1 cellular context compared by ENCODE assay signal in the genomic region with DNA sequence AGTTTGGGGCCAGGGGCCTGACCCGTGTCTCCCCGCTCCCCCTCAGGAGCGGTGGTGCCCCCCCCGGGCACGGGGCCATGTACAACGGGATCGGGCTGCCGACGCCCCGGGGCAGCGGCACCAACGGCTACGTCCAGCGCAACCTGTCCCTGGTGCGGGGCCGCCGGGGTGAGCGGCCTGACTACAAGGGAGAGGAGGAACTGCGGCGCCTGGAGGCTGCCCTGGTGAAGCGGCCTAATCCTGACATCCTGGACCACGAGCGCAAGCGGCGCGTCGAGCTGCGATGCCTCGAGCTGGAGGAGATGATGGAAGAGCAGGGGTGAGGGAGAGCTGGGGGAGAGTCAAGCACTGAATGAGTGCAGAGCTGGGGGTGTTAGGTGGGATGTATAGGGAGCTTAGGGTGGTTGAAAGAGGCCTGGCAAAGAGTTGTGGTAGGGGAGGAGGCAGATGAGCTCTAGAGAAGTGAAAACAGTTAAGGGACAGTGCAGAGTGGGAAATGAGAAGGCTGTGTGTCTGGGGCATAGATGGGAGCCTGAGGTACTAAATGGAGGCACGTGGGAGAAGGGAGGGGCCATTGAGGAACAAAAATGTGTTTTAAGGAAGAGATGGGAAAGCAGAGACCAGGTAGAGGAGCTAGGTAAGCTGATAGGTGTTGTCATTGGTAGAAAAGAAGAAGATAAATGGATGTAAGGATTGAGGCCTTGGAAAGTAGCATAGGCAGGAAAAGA.
A peak's percentile ranks its signal among the peaks of the same experiment; 100 is the strongest.
TF ChIP-seq lines count a peak whose summit lies in the region.

No MANE protein-coding gene starts in this region.

TF ChIP-seq in K562, 482 proteins besides CTCF, POLR2A, EP300 and RAD21:
- TF ChIP-seq, protein P1, sequence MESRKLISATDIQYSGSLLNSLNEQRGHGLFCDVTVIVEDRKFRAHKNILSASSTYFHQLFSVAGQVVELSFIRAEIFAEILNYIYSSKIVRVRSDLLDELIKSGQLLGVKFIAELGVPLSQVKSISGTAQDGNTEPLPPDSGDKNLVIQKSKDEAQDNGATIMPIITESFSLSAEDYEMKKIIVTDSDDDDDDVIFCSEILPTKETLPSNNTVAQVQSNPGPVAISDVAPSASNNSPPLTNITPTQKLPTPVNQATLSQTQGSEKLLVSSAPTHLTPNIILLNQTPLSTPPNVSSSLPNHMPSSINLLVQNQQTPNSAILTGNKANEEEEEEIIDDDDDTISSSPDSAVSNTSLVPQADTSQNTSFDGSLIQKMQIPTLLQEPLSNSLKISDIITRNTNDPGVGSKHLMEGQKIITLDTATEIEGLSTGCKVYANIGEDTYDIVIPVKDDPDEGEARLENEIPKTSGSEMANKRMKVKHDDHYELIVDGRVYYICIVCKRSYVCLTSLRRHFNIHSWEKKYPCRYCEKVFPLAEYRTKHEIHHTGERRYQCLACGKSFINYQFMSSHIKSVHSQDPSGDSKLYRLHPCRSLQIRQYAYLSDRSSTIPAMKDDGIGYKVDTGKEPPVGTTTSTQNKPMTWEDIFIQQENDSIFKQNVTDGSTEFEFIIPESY (CRISPR knock-in tag; IDR thresholded peaks at IDR 0.05) = peak; percentile 35; the same call in 1 of the 2 replicates
- TF ChIP-seq, protein P2, sequence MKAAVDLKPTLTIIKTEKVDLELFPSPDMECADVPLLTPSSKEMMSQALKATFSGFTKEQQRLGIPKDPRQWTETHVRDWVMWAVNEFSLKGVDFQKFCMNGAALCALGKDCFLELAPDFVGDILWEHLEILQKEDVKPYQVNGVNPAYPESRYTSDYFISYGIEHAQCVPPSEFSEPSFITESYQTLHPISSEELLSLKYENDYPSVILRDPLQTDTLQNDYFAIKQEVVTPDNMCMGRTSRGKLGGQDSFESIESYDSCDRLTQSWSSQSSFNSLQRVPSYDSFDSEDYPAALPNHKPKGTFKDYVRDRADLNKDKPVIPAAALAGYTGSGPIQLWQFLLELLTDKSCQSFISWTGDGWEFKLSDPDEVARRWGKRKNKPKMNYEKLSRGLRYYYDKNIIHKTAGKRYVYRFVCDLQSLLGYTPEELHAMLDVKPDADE (conservative IDR thresholded peaks at IDR 0.05; ENCODE audit: control insufficient read depth, low read depth, low read length) = 0 out of 2 replicates have a peak, but pooled peaks have one; percentile 13
- TF ChIP-seq KLF16 (IDR thresholded peaks at IDR 0.05) = no peak
- no peak for TF ChIP-seq CCAR2 (IDR thresholded peaks at IDR 0.05; ENCODE audit: low read depth, low read length)
- TF ChIP-seq POLR2G (IDR thresholded peaks at IDR 0.05; ENCODE audit: low read depth, low read length) = peak; percentile 58
- TF ChIP-seq ZFP36 (IDR thresholded peaks at IDR 0.05; ENCODE audit: low read depth, low read length, partially characterized antibody) = no peak
- no peak for TF ChIP-seq MCM3 (IDR thresholded peaks at IDR 0.05)
- peak; percentile 42; the same call in 1 of the 2 replicates for TF ChIP-seq SUPT5H (IDR thresholded peaks at IDR 0.05)
- peak; percentile 76 for TF ChIP-seq PRPF4 (IDR thresholded peaks at IDR 0.05; ENCODE audit: insufficient read depth, low read depth, low read length, poor library complexity, severe bottlenecking)
- no peak for TF ChIP-seq KHSRP (IDR thresholded peaks at IDR 0.05)
- TF ChIP-seq, protein P3, sequence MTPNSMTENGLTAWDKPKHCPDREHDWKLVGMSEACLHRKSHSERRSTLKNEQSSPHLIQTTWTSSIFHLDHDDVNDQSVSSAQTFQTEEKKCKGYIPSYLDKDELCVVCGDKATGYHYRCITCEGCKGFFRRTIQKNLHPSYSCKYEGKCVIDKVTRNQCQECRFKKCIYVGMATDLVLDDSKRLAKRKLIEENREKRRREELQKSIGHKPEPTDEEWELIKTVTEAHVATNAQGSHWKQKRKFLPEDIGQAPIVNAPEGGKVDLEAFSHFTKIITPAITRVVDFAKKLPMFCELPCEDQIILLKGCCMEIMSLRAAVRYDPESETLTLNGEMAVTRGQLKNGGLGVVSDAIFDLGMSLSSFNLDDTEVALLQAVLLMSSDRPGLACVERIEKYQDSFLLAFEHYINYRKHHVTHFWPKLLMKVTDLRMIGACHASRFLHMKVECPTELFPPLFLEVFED (CRISPR knock-in tag; conservative IDR thresholded peaks at IDR 0.05) = 0 out of 2 replicates have a peak, but pooled peaks have one; percentile 22
- TF ChIP-seq RBM22 (IDR thresholded peaks at IDR 0.05; ENCODE audit: low read depth, low read length, poor library complexity, severe bottlenecking) = peak; percentile 64
- TF ChIP-seq RBFOX2 (IDR thresholded peaks at IDR 0.05; ENCODE audit: low read depth, low read length) = peak; percentile 75
- peak; percentile 62 for TF ChIP-seq PCBP1 (IDR thresholded peaks at IDR 0.05; ENCODE audit: low read depth, low read length, poor library complexity, severe bottlenecking)
TF ChIP-seq in K562: peak in this region for 9.
